ENCODE assay signal across 26 cellular contexts in genomic region chr1:25392881-25393280, GRCh38. TPM values are rescaled to one million over a fixed set of nuclear protein-coding genes. Genes with fewer than 3 reads are reported as not detected.
"Had no signal": no experiment of that assay in that cellular context is flagged by ENCODE, and none has a peak within 500 bp of the region (broad histone marks: within the 10 kb centered on the region; RNA-seq: fewer than 3 reads in every experiment).

No MANE protein-coding gene starts in this region.

- ATAC-seq: effector memory CD8-positive, alpha-beta T cell; esophagus mucosa; gastrocnemius medialis; heart right ventricle; left cardiac atrium; left lung; left ventricle myocardium superior; lower lobe of right lung had no signal

- H3K36me3 ChIP-seq: colonic mucosa, esophagus squamous epithelium, gastrocnemius medialis, heart right ventricle, left lung, lower lobe of right lung had no signal

- H3K4me1 ChIP-seq: colonic mucosa, esophagus squamous epithelium, gastrocnemius medialis, left lung, lower lobe of right lung had no signal

- DNase-seq: colonic mucosa; cortex of kidney; effector CD8-positive, alpha-beta T cell; effector memory CD8-positive, alpha-beta T cell; endodermal cell; erythroblast; esophagus squamous epithelium; foreskin fibroblast; foreskin melanocyte; gastrocnemius medialis; glutamatergic neuron; head of caudate nucleus; heart right ventricle; hippocampal formation; left cardiac atrium; left lung; left ventricle myocardium superior; lower lobe of right lung; mesenchymal stem cell had no signal

- FAIRE-seq: endometrium, islet of Langerhans, keratinocyte had no signal

- H3K9me3 ChIP-seq: colonic mucosa, esophagus squamous epithelium, gastrocnemius medialis, heart right ventricle, left lung, lower lobe of right lung, mucosa of descending colon had no signal

- H3K27me3 ChIP-seq: colonic mucosa, esophagus squamous epithelium, gastrocnemius medialis, heart right ventricle, left lung had no signal

- H3K27ac ChIP-seq: colonic mucosa, epithelial cell of prostate, esophagus squamous epithelium, gastrocnemius medialis, heart right ventricle, left lung, lower lobe of right lung had no signal

- H3K4me3 ChIP-seq: colonic mucosa, esophagus squamous epithelium, gastrocnemius medialis, heart right ventricle, left lung, lower lobe of right lung, mucosa of descending colon had no signal

RNA-seq across cellular contexts. Expression of gene RHCE, which starts 27.7 kb away (rescaled TPM):
- total RNA-seq: mesenteric fat pad had no signal
